ENCODE assay signal across 8 cellular contexts in genomic region chrX:35890699-35891098, GRCh38. TPM values are rescaled to one million over a fixed set of nuclear protein-coding genes. Genes with fewer than 3 reads are reported as not detected.
DNase-seq lines count a peak whose midpoint lies in the region; ATAC-seq, FAIRE-seq and TF ChIP-seq lines count a peak whose summit lies in the region.

No MANE protein-coding gene starts in this region.

- DNase-seq in GDM1 (lab: John Stamatoyannopoulos, UW), result peak; percentile 39
- DNase-seq in MM.1S, result peak; percentile 79
- peak; percentile 66 for DNase-seq in RCC 7860 (ENCODE audit: low spot score)
- DNase-seq in esophagus squamous epithelium (lab: John Stamatoyannopoulos, UW), result no peak
- no peak for DNase-seq in progenitor cell of endocrine pancreas (ENCODE audit: low spot score, unreplicated experiment)
- no peak for DNase-seq in activated CD8-positive, alpha-beta memory T cell treated with anti-CD3 and anti-CD28 coated beads, Interleukin-2, amount 10 ng/mL, durations not matched to agents 7 days and 5 days

- H3K4me2 ChIP-seq in MM.1S (ENCODE audit: low read depth, low read length), result no peak overlapping the region

- H3K4me3 ChIP-seq in MM.1S (ENCODE audit: low read length) (no peak overlapping the region), esophagus squamous epithelium (no peak overlapping the region)

- no peaks in the 10 kb centered on the region for H3K27me3 Mint-ChIP-seq in progenitor cell of endocrine pancreas
- no peaks in the 10 kb centered on the region for H3K27me3 Mint-ChIP-seq in activated CD8-positive, alpha-beta memory T cell treated with anti-CD3 and anti-CD28 coated beads, Interleukin-2, amount 10 ng/mL, durations not matched to agents 7 days and 5 days

- no peaks in the 10 kb centered on the region for H3K4me1 ChIP-seq in MM.1S (ENCODE audit: low read length)
- no peaks in the 10 kb centered on the region for H3K4me1 ChIP-seq in esophagus squamous epithelium

- TF ChIP-seq CTCF in 22Rv1 (IDR thresholded peaks at IDR 0.05) (peak; percentile 78), MM.1S (IDR thresholded peaks at IDR 0.05; ENCODE audit: low read length) (peak; percentile 65), esophagus squamous epithelium (IDR thresholded peaks at IDR 0.05) (peak in 5 of 6 experiments; percentile 13 to 58 (median 33)), progenitor cell of endocrine pancreas (IDR thresholded peaks at IDR 0.05; ENCODE audit: unreplicated experiment) (peak; percentile 51)

- intact Hi-C loops in esophagus squamous epithelium (cut with DNase I), result no loop called here

- peaks cover 9% of the 10 kb centered on the region for H3K9me3 Mint-ChIP-seq in progenitor cell of endocrine pancreas (ENCODE audit: low read depth)
- H3K9me3 Mint-ChIP-seq in activated CD8-positive, alpha-beta memory T cell treated with anti-CD3 and anti-CD28 coated beads, Interleukin-2, amount 10 ng/mL, durations not matched to agents 7 days and 5 days (ENCODE audit: low read depth), result no peaks in the 10 kb centered on the region

- no peaks in the 10 kb centered on the region for H3K36me3 Mint-ChIP-seq in progenitor cell of endocrine pancreas (ENCODE audit: insufficient read depth)
- no peaks in the 10 kb centered on the region for H3K36me3 Mint-ChIP-seq in activated CD8-positive, alpha-beta memory T cell treated with anti-CD3 and anti-CD28 coated beads, Interleukin-2, amount 10 ng/mL, durations not matched to agents 7 days and 5 days

- no peaks in the 10 kb centered on the region for H4K20me1 ChIP-seq in MM.1S (ENCODE audit: insufficient read depth, low read length)

- H3K27ac ChIP-seq in 22Rv1 (no peak overlapping the region), MM.1S (ENCODE audit: low read length) (no peak overlapping the region), esophagus squamous epithelium (no peak overlapping the region)

- H3K4me3 Mint-ChIP-seq in progenitor cell of endocrine pancreas (ENCODE audit: low read depth), result no peak overlapping the region
- H3K4me3 Mint-ChIP-seq in activated CD8-positive, alpha-beta memory T cell treated with anti-CD3 and anti-CD28 coated beads, Interleukin-2, amount 10 ng/mL, durations not matched to agents 7 days and 5 days, result no peak overlapping the region

- no peaks in the 10 kb centered on the region for H3K79me2 ChIP-seq in MM.1S (ENCODE audit: low read length)

- ATAC-seq in HG02870 (IDR thresholded peaks at IDR 0.05; ENCODE audit: unreplicated experiment), result no peak
- no peak for ATAC-seq in activated CD8-positive, alpha-beta memory T cell treated with anti-CD3 and anti-CD28 coated beads, Interleukin-2, amount 10 ng/mL, durations not matched to agents 7 days and 5 days

- H3K9me3 ChIP-seq in MM.1S (replicated peaks; ENCODE audit: insufficient read depth, low read length) (no peaks in the 10 kb centered on the region), esophagus squamous epithelium (no peaks in the 10 kb centered on the region)

- peak; percentile 75 for FAIRE-seq in RCC 7860 (lab: Jason Lieb, UNC)

- H3K9ac ChIP-seq in MM.1S (ENCODE audit: low read length), result no peak overlapping the region

- H2AFZ ChIP-seq in MM.1S (ENCODE audit: low read length), result no peak overlapping the region

- no peaks in the 10 kb centered on the region for H3F3A ChIP-seq in MM.1S (ENCODE audit: insufficient read depth, low read length)

- 60% methylated on average over 9 of the region's 9 CpGs; no CpG with 5 or more reads in 1 of the 2 donors for WGBS in esophagus squamous epithelium, 2 donors

- no peaks in the 10 kb centered on the region for H3K27me3 ChIP-seq in MM.1S (replicated peaks; ENCODE audit: insufficient read depth, low read length)
- H3K27me3 ChIP-seq in esophagus squamous epithelium, result no peaks in the 10 kb centered on the region

- no peak overlapping the region for H3K27ac Mint-ChIP-seq in progenitor cell of endocrine pancreas
- H3K27ac Mint-ChIP-seq in activated CD8-positive, alpha-beta memory T cell treated with anti-CD3 and anti-CD28 coated beads, Interleukin-2, amount 10 ng/mL, durations not matched to agents 7 days and 5 days, result no peak overlapping the region

- no peaks in the 10 kb centered on the region for H3K9me2 ChIP-seq in MM.1S (replicated peaks; ENCODE audit: insufficient read depth, low read length)

- TF ChIP-seq POLR2A in esophagus squamous epithelium (IDR thresholded peaks at IDR 0.05), result no peak

- H3K36me3 ChIP-seq in MM.1S (replicated peaks; ENCODE audit: insufficient read depth, low read length) (no peaks in the 10 kb centered on the region), esophagus squamous epithelium (no peaks in the 10 kb centered on the region)

- CTCF ChIA-PET in activated CD8-positive, alpha-beta memory T cell treated with anti-CD3 and anti-CD28 coated beads, Interleukin-2, amount 10 ng/mL, durations not matched to agents 7 days and 5 days (lab: Charles Lee), result no interaction called here

- peaks cover 2% of the 10 kb centered on the region for H3K4me1 Mint-ChIP-seq in progenitor cell of endocrine pancreas (ENCODE audit: low read depth)
- H3K4me1 Mint-ChIP-seq in activated CD8-positive, alpha-beta memory T cell treated with anti-CD3 and anti-CD28 coated beads, Interleukin-2, amount 10 ng/mL, durations not matched to agents 7 days and 5 days, result no peaks in the 10 kb centered on the region

RNA-seq across cellular contexts. Expression of gene CFAP47, which starts 28.8 kb away (rescaled TPM):
- not detected for total RNA-seq in esophagus squamous epithelium
- total RNA-seq in progenitor cell of endocrine pancreas, result 1.5 and 1.7 TPM in 2 replicates
- not detected for total RNA-seq in activated CD8-positive, alpha-beta memory T cell treated with anti-CD3 and anti-CD28 coated beads, Interleukin-2, amount 10 ng/mL, durations not matched to agents 7 days and 5 days

Comparison
In these comparisons a context has a peak if more than half of its experiments do, and no peak if none do; other contexts are left out.
1. DNase-seq: peak in GDM1 (single experiment), MM.1S (single experiment) and RCC 7860 (single experiment); none in esophagus squamous epithelium (single experiment), progenitor cell of endocrine pancreas (single experiment) and activated CD8-positive, alpha-beta memory T cell treated with anti-CD3 and anti-CD28 coated beads, Interleukin-2, amount 10 ng/mL, durations not matched to agents 7 days and 5 days (single experiment).
2. Peak in every context shown above with its lines, with median percentiles within 50 percentile points of each other: CTCF ChIP-seq.